8 cellular contexts compared by ENCODE assay signal in the genomic region with DNA sequence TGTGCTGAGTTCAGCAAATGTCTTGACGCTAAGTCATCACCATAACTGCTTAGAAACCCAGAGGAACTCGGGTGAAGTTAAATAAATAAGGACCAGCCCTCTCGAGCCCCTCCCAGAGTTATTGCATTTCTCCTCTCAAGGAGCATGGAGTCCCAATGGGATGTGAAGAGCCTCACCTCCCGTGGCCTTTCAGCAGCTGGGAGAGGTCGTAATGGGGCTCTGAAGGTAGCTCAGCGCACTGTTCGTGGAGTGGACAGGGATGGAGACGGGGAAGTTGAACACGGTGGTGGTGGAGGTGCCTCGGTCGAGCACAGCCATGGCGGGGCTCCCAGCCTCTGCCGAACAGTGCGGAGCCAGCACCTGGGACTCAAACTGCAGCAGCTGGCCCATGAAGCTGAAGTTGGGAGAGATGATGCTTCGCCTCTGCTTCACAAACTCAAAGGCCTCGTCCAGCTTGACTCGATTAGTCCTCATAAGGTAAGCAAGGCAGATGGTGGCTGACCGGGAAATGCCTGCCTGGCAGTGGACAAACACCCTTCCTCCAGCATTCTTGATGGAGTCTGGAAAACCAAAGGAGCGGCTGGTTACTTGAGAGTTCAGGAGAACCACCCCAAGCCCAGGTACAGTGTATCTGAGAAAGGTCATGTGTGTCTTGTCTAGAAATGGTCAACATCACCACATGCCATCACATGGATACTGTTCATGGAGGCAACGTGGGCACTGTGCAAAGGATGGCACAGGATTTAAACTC.
DNase-seq lines count a peak whose midpoint lies in the region; ATAC-seq and TF ChIP-seq lines count a peak whose summit lies in the region.

No MANE protein-coding gene starts in this region.

- DNase-seq in SK-N-MC (ENCODE audit: low read depth, low spot score) (no peak), epithelial cell of esophagus (ENCODE audit: low read depth) (peak; percentile 37), nephron progenitor cell (no peak)
- no peak for DNase-seq in stimulated activated CD4-positive, alpha-beta T cell treated with anti-CD3 and anti-CD28 coated beads, Interleukin-15, amount 100 ng/mL, for 24 hours
- DNase-seq in activated CD8-positive, alpha-beta memory T cell treated with anti-CD3 and anti-CD28 coated beads for 24 hours, result no peak

- peaks cover 79% of the 10 kb centered on the region for H3K4me1 Mint-ChIP-seq in nephron progenitor cell

- H3K27ac Mint-ChIP-seq in nephron progenitor cell, result no peak overlapping the region

- peak overlapping the region; percentile 95 to 100 (median 99) for H3K9ac ChIP-seq in BLaER1 treated with 17β-estradiol and CSF1 and Interleukin-3, amounts not matched to agents 10 nM and 100 nM
- no peak overlapping the region for H3K9ac ChIP-seq in SK-N-MC (ENCODE audit: insufficient read length)

- H3K9me3 ChIP-seq in BLaER1 treated with 17β-estradiol and CSF1 and Interleukin-3, amounts not matched to agents 10 nM and 100 nM (replicated peaks in 1 of 11), result no peaks in the 10 kb centered on the region
- H3K9me3 ChIP-seq in SK-N-MC (ENCODE audit: low read depth, low read length), result no peaks in the 10 kb centered on the region

- peak overlapping the region; percentile 96 for H3K4me3 Mint-ChIP-seq in nephron progenitor cell

- peaks cover 13% of the 10 kb centered on the region for H3K27me3 Mint-ChIP-seq in nephron progenitor cell (ENCODE audit: low read depth, poor library complexity)

- H3K9me3 Mint-ChIP-seq in nephron progenitor cell, result no peaks in the 10 kb centered on the region

- H4K20me1 ChIP-seq in BLaER1 treated with 17β-estradiol and CSF1 and Interleukin-3, amounts not matched to agents 10 nM and 100 nM, result peaks cover 33 to 56% (median 50%) of the 10 kb centered on the region in 11 experiments; a peak in 21 of 22 replicates

- H3K36me3 ChIP-seq in BLaER1 treated with 17β-estradiol and CSF1 and Interleukin-3, amounts not matched to agents 10 nM and 100 nM, result peaks cover 26 to 42% (median 31%) of the 10 kb centered on the region in 11 experiments
- H3K36me3 ChIP-seq in SK-N-MC (ENCODE audit: insufficient read depth, low read length), result peaks cover 24% of the 10 kb centered on the region

- peaks cover 71 to 82% (median 78%) of the 10 kb centered on the region in 10 experiments for H3K4me1 ChIP-seq in BLaER1 treated with 17β-estradiol and CSF1 and Interleukin-3, amounts not matched to agents 10 nM and 100 nM

- ATAC-seq in GM19455 (IDR thresholded peaks at IDR 0.05; ENCODE audit: unreplicated experiment), result no peak
- ATAC-seq in HG02938 (IDR thresholded peaks at IDR 0.05; ENCODE audit: unreplicated experiment), result no peak

- H3K4me3 ChIP-seq in BLaER1 treated with 17β-estradiol and CSF1 and Interleukin-3, amounts not matched to agents 10 nM and 100 nM, result peak overlapping the region; percentile 78 to 95 (median 88)
- H3K4me3 ChIP-seq in SK-N-MC (peak overlapping the region; percentile 97), epithelial cell of esophagus (ENCODE audit: low read length) (peak overlapping the region; percentile 99)

- TF ChIP-seq CTCF in epithelial cell of esophagus (IDR thresholded peaks at IDR 0.05; ENCODE audit: insufficient read depth, low read depth, low read length, missing control alignments), result no peak
- TF ChIP-seq CTCF in nephron progenitor cell (IDR thresholded peaks at IDR 0.05), result no peak

- peaks cover 30% of the 10 kb centered on the region for H3K36me3 Mint-ChIP-seq in nephron progenitor cell (ENCODE audit: low read depth)

- peak overlapping the region; percentile 94 to 100 (median 99); a peak in 20 of 22 replicates for H3K27ac ChIP-seq in BLaER1 treated with 17β-estradiol and CSF1 and Interleukin-3, amounts not matched to agents 10 nM and 100 nM
- no peak overlapping the region for H3K27ac ChIP-seq in SK-N-MC

- H3K27me3 ChIP-seq in BLaER1 treated with 17β-estradiol and CSF1 and Interleukin-3, amounts not matched to agents 10 nM and 100 nM, result no peaks in the 10 kb centered on the region

- peak overlapping the region; percentile 78 to 99 (median 96) for H3K4me2 ChIP-seq in BLaER1 treated with 17β-estradiol and CSF1 and Interleukin-3, amounts not matched to agents 10 nM and 100 nM
